Comparison of ENCODE assay signal across 12 cellular contexts in the genomic region with DNA sequence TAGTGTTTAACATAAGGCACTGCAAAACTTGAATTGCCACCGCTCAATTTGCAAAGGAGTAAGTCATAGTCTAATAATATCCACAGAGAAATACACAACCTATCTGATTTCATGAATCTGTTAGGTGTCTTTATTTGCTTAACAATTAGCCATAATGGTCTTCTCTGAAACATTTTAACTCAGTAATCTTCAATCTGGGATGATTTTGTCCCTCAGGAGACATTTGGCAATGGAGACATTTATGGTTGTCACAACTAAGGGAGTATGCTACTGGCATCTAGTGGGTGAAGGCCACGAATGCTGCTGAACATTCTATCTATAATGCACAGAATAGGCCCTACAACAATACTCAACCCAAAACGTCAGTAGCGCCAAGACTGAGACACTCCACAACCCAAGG. TPM values are rescaled to one million over a fixed set of nuclear protein-coding genes. Genes with fewer than 3 reads are reported as not detected.
A peak's percentile ranks its signal among the peaks of the same experiment; 100 is the strongest.
DNase-seq lines count a peak whose midpoint lies in the region; ATAC-seq and TF ChIP-seq lines count a peak whose summit lies in the region.
"Had no signal": no experiment of that assay in that cellular context is flagged by ENCODE, and none has a peak within 500 bp of the region (broad histone marks: within the 10 kb centered on the region; RNA-seq: fewer than 3 reads in every experiment).

No MANE protein-coding gene starts in this region.

- ATAC-seq in IMR-90 (ENCODE audit: low read depth) = no peak
- ATAC-seq: stimulated activated naive CD8-positive, alpha-beta T cell treated with anti-CD3 and anti-CD28 coated beads, Interleukin-15, amount 100 ng/mL, for 72 hours had no signal

- H4K5ac ChIP-seq in IMR-90 (ENCODE audit: low read depth, low read length) = no peak overlapping the region

- no peaks in the 10 kb centered on the region for H3K9me3 Mint-ChIP-seq in mesothelial cell of epicardium
- H3K9me3 Mint-ChIP-seq: stimulated activated naive CD8-positive, alpha-beta T cell treated with anti-CD3 and anti-CD28 coated beads, Interleukin-15, amount 100 ng/mL, for 72 hours had no signal

- TF ChIP-seq CTCF in IMR-90 (conservative IDR thresholded peaks at IDR 0.05; ENCODE audit: low read depth, low read length) (no peak), astrocyte of the cerebellum (IDR thresholded peaks at IDR 0.05; ENCODE audit: low read depth, low read length, missing control alignments) (peak; percentile 11), mesothelial cell of epicardium (IDR thresholded peaks at IDR 0.05; ENCODE audit: unreplicated experiment) (no peak), coronary artery (IDR thresholded peaks at IDR 0.05) (no peak), esophagus squamous epithelium (IDR thresholded peaks at IDR 0.05) (peak in 1 of 6 experiments; percentile 19)

- H3K4me3 Mint-ChIP-seq in mesothelial cell of epicardium = no peak overlapping the region
- H3K4me3 Mint-ChIP-seq: stimulated activated naive CD8-positive, alpha-beta T cell treated with anti-CD3 and anti-CD28 coated beads, Interleukin-15, amount 100 ng/mL, for 72 hours had no signal

- H3K4me1 ChIP-seq in IMR-90 (ENCODE audit: control insufficient read depth, insufficient read depth, low read length) (peaks cover 4% of the 10 kb centered on the region; the same call in 1 of the 2 replicates), esophagus squamous epithelium (peaks cover 9 to 84% (median 21%) of the 10 kb centered on the region in 3 donors)

- POLR2A ChIA-PET in IMR-90 (lab: Charles Lee; ENCODE audit: unreplicated experiment) = no interaction called here

- no peak overlapping the region for H2AK5ac ChIP-seq in IMR-90 (ENCODE audit: low read depth, low read length)

- BruUV-seq in IMR-90 (replicated peaks; lab: Mats Ljungman, UMichigan) = no TSS peak

- H2BK120ac ChIP-seq in IMR-90 (ENCODE audit: low read depth, low read length) = no peak overlapping the region

- no peaks in the 10 kb centered on the region for H3K9me3 ChIP-seq in IMR-90 (ENCODE audit: control insufficient read depth, insufficient read depth, low read length)
- H3K9me3 ChIP-seq in esophagus squamous epithelium = no peaks in the 10 kb centered on the region

- H3K27ac ChIP-seq in IMR-90 (ENCODE audit: insufficient read depth, low read length) = no peak overlapping the region
- peak overlapping the region in 1 of 2 donors; percentile 12 for H3K27ac ChIP-seq in coronary artery
- peak overlapping the region in 2 of 4 donors; percentile 16 to 25 for H3K27ac ChIP-seq in esophagus squamous epithelium
- H3K27ac ChIP-seq: skin epidermis had no signal

- no peak overlapping the region for H3K18ac ChIP-seq in IMR-90 (ENCODE audit: low read depth, low read length)

- no peak overlapping the region for H3K14ac ChIP-seq in IMR-90 (replicated peaks; ENCODE audit: low read depth, low read length)

- TF ChIP-seq POLR2A in IMR-90 (IDR thresholded peaks at IDR 0.05; ENCODE audit: low read depth, low read length) (no peak), esophagus squamous epithelium (IDR thresholded peaks at IDR 0.05) (no peak)

- H3K4ac ChIP-seq in IMR-90 (ENCODE audit: low read depth, low read length) = no peak overlapping the region

- no peak overlapping the region for H3K56ac ChIP-seq in IMR-90 (ENCODE audit: extremely low read depth, insufficient read depth, low read length)

- DNase-seq in Caki2 (ENCODE audit: low read depth) = peak; percentile 10
- no peak for DNase-seq in IMR-90
- no peak for DNase-seq in astrocyte of the cerebellum (ENCODE audit: low read depth)
- DNase-seq in mesothelial cell of epicardium (ENCODE audit: low spot score in 2 of 2, unreplicated experiment in 2 of 2) = no peak
- no peak for DNase-seq in stimulated activated naive CD4-positive, alpha-beta T cell treated with Interleukin-2 at 50 U/mL for 16 hours (lab: John Stamatoyannopoulos, UW)
- no peak for DNase-seq in coronary artery (ENCODE audit: low spot score)
- DNase-seq in stimulated activated naive CD4-positive, alpha-beta T cell (lab: John Stamatoyannopoulos, UW) = no peak
- no peak for DNase-seq in esophagus squamous epithelium (lab: John Stamatoyannopoulos, UW)
- DNase-seq: activated CD8-positive, alpha-beta memory T cell treated with anti-CD3 and anti-CD28 coated beads for 24 hours; H7; stimulated activated naive CD8-positive, alpha-beta T cell treated with anti-CD3 and anti-CD28 coated beads, Interleukin-15, amount 100 ng/mL, for 72 hours had no signal

- peak; percentile 22; the same call in 1 of the 2 replicates for TF ChIP-seq RAD21 in IMR-90 (IDR thresholded peaks at IDR 0.05; ENCODE audit: low read length)

- H3K4me1 Mint-ChIP-seq in mesothelial cell of epicardium = peaks cover 19% of the 10 kb centered on the region

- no peaks in the 10 kb centered on the region for H3K27me3 Mint-ChIP-seq in mesothelial cell of epicardium (ENCODE audit: low read depth)
- H3K27me3 Mint-ChIP-seq: stimulated activated naive CD8-positive, alpha-beta T cell treated with anti-CD3 and anti-CD28 coated beads, Interleukin-15, amount 100 ng/mL, for 72 hours had no signal

- H3K36me3 ChIP-seq in IMR-90 (ENCODE audit: control insufficient read depth, insufficient read depth, low read length) (0 out of 2 replicates have a peak, but pooled peaks cover 1% of the 10 kb centered on the region), esophagus squamous epithelium (peaks cover 0 to 15% (median 0%) of the 10 kb centered on the region in 3 donors)

- no peak overlapping the region for H3K23ac ChIP-seq in IMR-90 (ENCODE audit: low read depth, low read length)

- H3K4me3 ChIP-seq in IMR-90 (ENCODE audit: insufficient read depth, low read depth, low read length) (no peak overlapping the region), astrocyte of the cerebellum (ENCODE audit: low read depth, low read length) (no peak overlapping the region), coronary artery (no peak overlapping the region), esophagus squamous epithelium (no peak overlapping the region)
- H3K4me3 ChIP-seq: skin epidermis had no signal

- intact Hi-C loops in IMR-90 (cut with micrococcal nuclease) = no loop called here
- intact Hi-C loops in esophagus squamous epithelium (cut with DNase I) = no loop called here

- H4K8ac ChIP-seq in IMR-90 (ENCODE audit: low read depth in 2 of 2, low read length in 2 of 2) = no peak overlapping the region

- peaks cover 0 to 31% of the 10 kb centered on the region in 2 experiments; a peak in 2 of 4 replicates for H3K79me1 ChIP-seq in IMR-90 (ENCODE audit: low read depth in 1 of 2, low read length in 2 of 2)

- dilution Hi-C loops in IMR-90 (cut with HindIII; ENCODE audit: low sequenced_read_pairs, unreplicated experiment) = no loop called here

- in situ Hi-C loops in Caki2 (cut with HindIII; ENCODE audit: low pct_unique_long_range_greater_than_20kb, low sequenced_read_pairs) (no loop called here), IMR-90 (cut with MboI; ENCODE audit: low sequenced_read_pairs) (no loop called here), astrocyte of the cerebellum (cut with HindIII; ENCODE audit: low sequenced_read_pairs) (no loop called here)

- H2AK9ac ChIP-seq in IMR-90 (replicated peaks; ENCODE audit: low read depth, low read length, poor library complexity) = no peak overlapping the region

- H3K27me3 ChIP-seq in IMR-90 (ENCODE audit: control insufficient read depth, insufficient read depth, low read length) (no peaks in the 10 kb centered on the region), esophagus squamous epithelium (no peaks in the 10 kb centered on the region)

- H2BK15ac ChIP-seq in IMR-90 (ENCODE audit: low read depth, low read length) = no peak overlapping the region

- no peak overlapping the region for H2BK20ac ChIP-seq in IMR-90 (ENCODE audit: low read depth, low read length)

- no peaks in the 10 kb centered on the region for H3K36me3 Mint-ChIP-seq in mesothelial cell of epicardium

- H3K4me2 ChIP-seq in IMR-90 (ENCODE audit: low read depth, low read length) = no peak overlapping the region

- H3K9ac ChIP-seq in IMR-90 (ENCODE audit: low read depth, low read length) = no peak overlapping the region

- H2AFZ ChIP-seq in IMR-90 (replicated peaks; ENCODE audit: low read length, poor library complexity) = no peak overlapping the region

- H3K9me1 ChIP-seq in IMR-90 (ENCODE audit: insufficient read depth, low read length) = peaks cover 3% of the 10 kb centered on the region; the same call in 1 of the 2 replicates

- H2BK5ac ChIP-seq in IMR-90 (ENCODE audit: low read depth, low read length, poor library complexity, severe bottlenecking) = no peak overlapping the region

- H3K27ac Mint-ChIP-seq in mesothelial cell of epicardium = peak overlapping the region; percentile 47

- peaks cover 66% of the 10 kb centered on the region for H4K20me1 ChIP-seq in IMR-90 (ENCODE audit: insufficient read depth, low read length)

- H4K91ac ChIP-seq in IMR-90 (ENCODE audit: insufficient read depth, low read depth, low read length) = no peak overlapping the region

- CTCF ChIA-PET in IMR-90 (lab: Yijun Ruan, JAX) = no interaction called here

- WGBS in IMR-90 (ENCODE audit: extremely low coverage in 2 of 2, insufficient read length in 1 of 2), 2 experiments = no CpG with 5 or more reads among the region's 4 CpGs
- 49 to 56% methylated on average over 4 of the region's 4 CpGs for WGBS in esophagus squamous epithelium, 2 donors

TF ChIP-seq in IMR-90, 13 proteins besides CTCF, POLR2A, EP300 and RAD21 (continues in another document):
- no peak for TF ChIP-seq MXI1 (IDR thresholded peaks at IDR 0.05; ENCODE audit: borderline replicate concordance, low read depth, low read length)
- no peak for TF ChIP-seq RFX5 (IDR thresholded peaks at IDR 0.05; ENCODE audit: low read depth, low read length)
- no peak for TF ChIP-seq CEBPB (IDR thresholded peaks at IDR 0.05; ENCODE audit: low read depth, low read length)
- no peak for TF ChIP-seq MAZ (IDR thresholded peaks at IDR 0.05; ENCODE audit: borderline replicate concordance, low read depth, low read length)
- TF ChIP-seq ELK1 (IDR thresholded peaks at IDR 0.05; ENCODE audit: borderline replicate concordance, low read depth, low read length) = no peak
- TF ChIP-seq BHLHE40 (IDR thresholded peaks at IDR 0.05; ENCODE audit: low read depth, low read length) = no peak

RNA-seq across cellular contexts. Expression of gene UBE2G1, which starts 4.3 kb away (rescaled TPM):
- 23.6 and 25.7 TPM in 2 replicates for total RNA-seq in Caki2 (2014; rRNA removed; shearing (Covaris generic); ENCODE audit: low replicate concordance)
- total RNA-seq in IMR-90 (2012; rRNA removed) (26.3 and 37.5 TPM in 2 replicates), mesothelial cell of epicardium (81.5 to 86.9 TPM (median 84.1 TPM) in 3 replicates), esophagus squamous epithelium (10 to 100 TPM; 52.5 to 88.2 (median 73.5) TPM)
- 26.6 and 28.9 TPM in 2 replicates for polyA plus RNA-seq in IMR-90 (2012; rRNA removed)
- polyA plus RNA-seq in IMR-90 (2012; cell fraction: cytosol; rRNA removed) = 9.0 and 16.1 TPM in 2 replicates
- 8.5 and 16.7 TPM in 2 replicates for polyA plus RNA-seq in IMR-90 (2012; cell fraction: nucleus; rRNA removed; ENCODE audit: low replicate concordance)
